16 cellular contexts compared by ENCODE assay signal in genomic region chr19:53485046-53486004, GRCh38. TPM values are rescaled to one million over a fixed set of nuclear protein-coding genes. Genes with fewer than 3 reads are reported as not detected.
DNase-seq lines count a peak whose midpoint lies in the region; ATAC-seq, FAIRE-seq and TF ChIP-seq lines count a peak whose summit lies in the region.
"Had no signal": no experiment of that assay in that cellular context is flagged by ENCODE, and none has a peak within 500 bp of the region (broad histone marks: within the 10 kb centered on the region; RNA-seq: fewer than 3 reads in every experiment).

No MANE protein-coding gene starts in this region.

- H3K4me2 ChIP-seq in A549 (no peak overlapping the region), GM12878 (ENCODE audit: control insufficient read depth, insufficient read depth) (no peak overlapping the region)

- no peak for ATAC-seq in A549
- no peak for ATAC-seq in GM12878
- ATAC-seq in GM21367 (IDR thresholded peaks at IDR 0.05; ENCODE audit: unreplicated experiment) = no peak
- no peak for ATAC-seq in GM18520 (IDR thresholded peaks at IDR 0.05; ENCODE audit: unreplicated experiment)
- ATAC-seq: CD8-positive, alpha-beta T cell had no signal

- intact Hi-C loops in GM12878 (cut with micrococcal nuclease; ENCODE audit: unreplicated experiment) = no loop called here

- BruUV-seq in GM12878 (replicated peaks; lab: Mats Ljungman, UMichigan) = no TSS peak

- H3K27me3 ChIP-seq in GM12878 (replicated peaks in 1 of 2; ENCODE audit: control insufficient read depth in 2 of 2, insufficient read depth in 2 of 2, low read length in 1 of 2) (no peaks in the 10 kb centered on the region), small intestine (ENCODE audit: control insufficient read depth in 2 of 2, insufficient read depth in 2 of 2, low read length in 2 of 2) (no peaks in the 10 kb centered on the region)

- no peaks in the 10 kb centered on the region for H4K20me1 ChIP-seq in GM12878 (ENCODE audit: control insufficient read depth, insufficient read depth)

- RAD21 ChIA-PET in GM12878 (lab: Charles Lee; ENCODE audit: unreplicated experiment) = no interaction called here

- H3K4me3 ChIP-seq in A549 = no peak overlapping the region
- no peak overlapping the region for H3K4me3 ChIP-seq in GM12878
- H3K4me3 ChIP-seq in small intestine (ENCODE audit: low read depth in 1 of 2, low read length in 2 of 2) = no peak overlapping the region

- CTCF ChIA-PET in A549 (lab: Yijun Ruan, JAX) (no interaction called here), GM12878 (lab: Yijun Ruan, JAX) (interaction anchor here (0.6 kb wide), 1 partner anchor 286 kb away, joined by 3 read pairs; no protein-coding TSS in a partner anchor)

- H2AFZ ChIP-seq in GM12878 (ENCODE audit: control insufficient read depth, low read depth, low read length) = no peak overlapping the region

- POLR2A ChIA-PET in A549 (lab: Yijun Ruan, JAX) = no interaction called here
- POLR2A ChIA-PET in GM12878 (lab: Charles Lee) = no interaction called here

- H3K9ac ChIP-seq in GM12878 (ENCODE audit: control insufficient read depth, insufficient read depth, low read length) = no peak overlapping the region

- H3K27ac ChIP-seq in A549 (no peak overlapping the region), GM12878 (ENCODE audit: control insufficient read depth, insufficient read depth) (no peak overlapping the region), small intestine (ENCODE audit: low read depth in 1 of 2, low read length in 1 of 2) (no peak overlapping the region)

- 46% methylated on average over 8 of the region's 8 CpGs for WGBS in A549 (ENCODE audit: missing lambda C conversion rate)
- 85% methylated on average over 8 of the region's 8 CpGs for WGBS in GM12878 (ENCODE audit: insufficient coverage, insufficient replicate concordance, low lambda C conversion rate, missing lambda C conversion rate)
- WGBS in small intestine, 3 donors = 81 to 84% (median 84%) methylated on average over 8 of the region's 8 CpGs

- DNase-seq in A549 (ENCODE audit: low read depth in 1 of 2, low spot score in 1 of 2) (no peak), GM12878 (ENCODE audit: low read depth, low spot score) (no peak), frontal cortex (ENCODE audit: low spot score in 2 of 2) (no peak), small intestine (no peak), AG08395 (ENCODE audit: low spot score) (no peak)
- DNase-seq: CD8-positive, alpha-beta T cell; COR-L47; DND-41; GDM1; HCEC 1CT; HFFc6; Karpas-422 had no signal

- in situ Hi-C loops in GM12878 (cut with MboI) = no loop called here

- TF ChIP-seq RAD21 in A549 (conservative IDR thresholded peaks at IDR 0.05 in 1 of 2, IDR thresholded peaks at IDR 0.05 in 1 of 2) (no peak), GM12878 (IDR thresholded peaks at IDR 0.05; ENCODE audit: insufficient read depth, low read depth, low read length) (no peak)

- TF ChIP-seq EP300 in A549 (IDR thresholded peaks at IDR 0.05) (no peak), GM12878 (IDR thresholded peaks at IDR 0.05; ENCODE audit: borderline replicate concordance in 1 of 2, control insufficient read depth in 1 of 2, low read depth in 2 of 2, low read length in 2 of 2) (no peak)

- FAIRE-seq in A549 (lab: Jason Lieb, UNC) = no peak
- no peak for FAIRE-seq in GM12878 (lab: Jason Lieb, UNC)
- FAIRE-seq in frontal cortex (lab: Jason Lieb, UNC) = peak; percentile 57
- FAIRE-seq in small intestine (lab: Jason Lieb, UNC) = peak; percentile 64
- FAIRE-seq: D721Med, HTR-8/SVneo had no signal

- TF ChIP-seq POLR2A in A549 (IDR thresholded peaks at IDR 0.05; ENCODE audit: low read length) (no peak), GM12878 (IDR thresholded peaks at IDR 0.05; ENCODE audit: low read depth, low read length) (no peak)

- TF ChIP-seq CTCF in A549 (IDR thresholded peaks at IDR 0.05) = no peak
- no peak for TF ChIP-seq CTCF in GM12878 (IDR thresholded peaks at IDR 0.05 in 2 of 3, conservative IDR thresholded peaks at IDR 0.05 in 1 of 3; ENCODE audit: control insufficient read depth in 2 of 3, extremely low read depth in 1 of 3, insufficient read depth in 1 of 3, low read depth in 3 of 3, low read length in 3 of 3)

- SMC1A ChIA-PET in GM12878 (lab: Charles Lee; ENCODE audit: uncharacterized antibody, unreplicated experiment) = no interaction called here

- no peaks in the 10 kb centered on the region for H3K79me2 ChIP-seq in GM12878 (ENCODE audit: control insufficient read depth, insufficient read depth, low read length)

- H3K36me3 ChIP-seq in GM12878 (ENCODE audit: control insufficient read depth in 2 of 2, insufficient read depth in 2 of 2, low read length in 1 of 2) (peaks cover 3 to 7% of the 10 kb centered on the region in 2 experiments), small intestine (ENCODE audit: control insufficient read depth in 2 of 2, insufficient read depth in 2 of 2, low read length in 2 of 2) (peaks cover 11 to 15% of the 10 kb centered on the region in 2 donors)

- H3K4me1 ChIP-seq in A549 (no peaks in the 10 kb centered on the region), GM12878 (ENCODE audit: control insufficient read depth, insufficient read depth, low read length) (no peaks in the 10 kb centered on the region), small intestine (ENCODE audit: control insufficient read depth in 2 of 2, insufficient read depth in 1 of 2, low read depth in 1 of 2, low read length in 1 of 2) (no peaks in the 10 kb centered on the region)

- peaks cover 50% of the 10 kb centered on the region for H3K9me3 ChIP-seq in A549
- peaks cover 12% of the 10 kb centered on the region; the same call in 2 of the 3 replicates for H3K9me3 ChIP-seq in GM12878 (replicated peaks; ENCODE audit: control insufficient read depth, insufficient read depth, low read length)
- H3K9me3 ChIP-seq in small intestine (ENCODE audit: control insufficient read depth, low read depth) = peaks cover 2% of the 10 kb centered on the region

RNA-seq across cellular contexts. Expression of gene ZNF813, which starts 17.8 kb away (rescaled TPM):
- polyA plus RNA-seq in A549 (2011; rRNA removed) = 0.57 and 0.78 TPM in 2 replicates
- 0.08 TPM in 2 replicates for polyA plus RNA-seq in A549 (2012; cell fraction: cytosol; rRNA removed)
- polyA plus RNA-seq in A549 (2012; cell fraction: nucleus; rRNA removed) = 0.04 and 0.09 TPM in 2 replicates
- polyA plus RNA-seq in A549 (2017; fragmentation: RNase III; extraction: RNeasy Plus Mini Kit Qiagen cat#74134 plus additional on column Dnase treatment) = 0.30 to 0.67 TPM (median 0.63 TPM) in 3 replicates
- 0.54 and 0.74 TPM in 2 replicates for polyA minus RNA-seq in A549 (2011; rRNA and poly(A)+ RNA removed)
- 18.0 and 18.6 TPM in 2 replicates for total RNA-seq in GM12878 (2013; cell fraction: nucleolus; rRNA removed)
- 2.1 and 3.0 TPM in 2 replicates for total RNA-seq in GM12878 (2014; rRNA removed)
- 4.8 and 5.1 TPM in 2 replicates for total RNA-seq in GM12878 (2014; rRNA removed; fragmentation: Illumina TruSeq; extraction: Trizol)
- total RNA-seq in GM12878 (2021) = 2.9 and 3.4 TPM in 2 replicates
- polyA plus RNA-seq in GM12878 (2011; ENCODE audit: low read depth) = 1.6 TPM
- polyA plus RNA-seq in GM12878 (2011; rRNA removed) = 4.3 and 7.6 TPM in 2 replicates
- 1.7 and 2.0 TPM in 2 replicates for polyA plus RNA-seq in GM12878 (2011; cell fraction: cytosol; rRNA removed)
- polyA plus RNA-seq in GM12878 (2011; cell fraction: nucleus; rRNA removed) = 1.5 and 1.9 TPM in 2 replicates
- 2.8 TPM in 2 replicates for polyA plus RNA-seq in GM12878 (2012)
- polyA plus RNA-seq in GM12878 (2014; fragmentation: Illumina TruSeq; extraction: Trizol) = 2.7 and 3.4 TPM in 2 replicates
- polyA plus RNA-seq in GM12878 (2014; fragmentation: Nextera tagmentation; extraction: Ambion mirVana) = under 1 TPM; 0.27 to 0.84 TPM
- 1.2 and 1.3 TPM in 2 replicates for polyA plus RNA-seq in GM12878 (2014; rRNA removed)
- 1 to 10 TPM; 2.4 to 2.9 TPM for polyA plus RNA-seq in GM12878 (2016; fragmentation: Nextera tagmentation; extraction: Ambion mirVana)
- 5.0 and 8.6 TPM in 2 replicates for polyA minus RNA-seq in GM12878 (2011; rRNA and poly(A)+ RNA removed)
- polyA minus RNA-seq in GM12878 (2011; cell fraction: cytosol; rRNA and poly(A)+ RNA removed) = 2.5 and 3.3 TPM in 2 replicates
- 1.9 and 2.7 TPM in 2 replicates for polyA minus RNA-seq in GM12878 (2011; cell fraction: nucleus; rRNA and poly(A)+ RNA removed)
- total RNA-seq in frontal cortex = 8.6 TPM
- 1 to 10 TPM in 1 of 3 donors, under 1 TPM in 2; 0.45 to 1.6 (median 0.54) TPM for polyA plus RNA-seq in small intestine

RNA-seq across cellular contexts. Expression of gene ZNF331, which starts 52.6 kb away (rescaled TPM):
- polyA plus RNA-seq in A549 (2011; rRNA removed) (18.1 and 19.2 TPM in 2 replicates), A549 (2017; fragmentation: RNase III; extraction: RNeasy Plus Mini Kit Qiagen cat#74134 plus additional on column Dnase treatment) (14.5 to 16.3 TPM (median 16.0 TPM) in 3 replicates), GM12878 (2011; rRNA removed) (11.5 and 12.1 TPM in 2 replicates), GM12878 (2014; fragmentation: Illumina TruSeq; extraction: Trizol) (5.0 and 5.5 TPM in 2 replicates), GM12878 (2014; fragmentation: Nextera tagmentation; extraction: Ambion mirVana) (1 to 10 TPM; 2.6 to 2.8 TPM), GM12878 (2014; rRNA removed) (4.1 and 5.1 TPM in 2 replicates), GM12878 (2016; fragmentation: Nextera tagmentation; extraction: Ambion mirVana) (1 to 10 TPM; 6.1 to 6.6 TPM), small intestine (1 to 10 TPM; 2.2 to 5.9 (median 3.5) TPM)
- 17.2 and 20.1 TPM in 2 replicates for polyA plus RNA-seq in A549 (2012; cell fraction: cytosol; rRNA removed)
- 75.8 and 108 TPM in 2 replicates for polyA plus RNA-seq in A549 (2012; cell fraction: nucleus; rRNA removed)
- 17.1 and 20.7 TPM in 2 replicates for polyA minus RNA-seq in A549 (2011; rRNA and poly(A)+ RNA removed)
- 32.4 and 34.7 TPM in 2 replicates for total RNA-seq in GM12878 (2013; cell fraction: nucleolus; rRNA removed)
- total RNA-seq in GM12878 (2014; rRNA removed) (4.3 and 5.4 TPM in 2 replicates), GM12878 (2014; rRNA removed; fragmentation: Illumina TruSeq; extraction: Trizol) (5.1 and 5.6 TPM in 2 replicates), GM12878 (2021) (5.4 and 6.1 TPM in 2 replicates), frontal cortex (14.7 TPM)
- polyA plus RNA-seq in GM12878 (2011; ENCODE audit: low read depth) = 6.7 TPM
- 8.6 and 9.4 TPM in 2 replicates for polyA plus RNA-seq in GM12878 (2011; cell fraction: cytosol; rRNA removed)
- polyA plus RNA-seq in GM12878 (2011; cell fraction: nucleus; rRNA removed) = 17.1 and 20.4 TPM in 2 replicates
- 9.4 and 10.7 TPM in 2 replicates for polyA plus RNA-seq in GM12878 (2012)
- polyA minus RNA-seq in GM12878 (2011; rRNA and poly(A)+ RNA removed) = 10.0 TPM in 2 replicates
- polyA minus RNA-seq in GM12878 (2011; cell fraction: cytosol; rRNA and poly(A)+ RNA removed) = 5.2 and 7.2 TPM in 2 replicates
- 8.7 and 18.4 TPM in 2 replicates for polyA minus RNA-seq in GM12878 (2011; cell fraction: nucleus; rRNA and poly(A)+ RNA removed)

RNA-seq across cellular contexts. Expression of gene ZNF761, which starts 53.5 kb away (rescaled TPM):
- 18.7 and 21.4 TPM in 2 replicates for polyA plus RNA-seq in A549 (2011; rRNA removed)
- polyA plus RNA-seq in A549 (2012; cell fraction: cytosol; rRNA removed) = 6.4 and 6.7 TPM in 2 replicates
- polyA plus RNA-seq in A549 (2012; cell fraction: nucleus; rRNA removed) = 6.5 and 8.8 TPM in 2 replicates
- polyA plus RNA-seq in A549 (2017; fragmentation: RNase III; extraction: RNeasy Plus Mini Kit Qiagen cat#74134 plus additional on column Dnase treatment) = 6.6 to 7.9 TPM (median 7.4 TPM) in 3 replicates
- polyA minus RNA-seq in A549 (2011; rRNA and poly(A)+ RNA removed) = 5.2 and 6.2 TPM in 2 replicates
- 85.5 and 85.8 TPM in 2 replicates for total RNA-seq in GM12878 (2013; cell fraction: nucleolus; rRNA removed)
- 8.5 and 10.2 TPM in 2 replicates for total RNA-seq in GM12878 (2014; rRNA removed)
- 15.1 and 15.2 TPM in 2 replicates for total RNA-seq in GM12878 (2014; rRNA removed; fragmentation: Illumina TruSeq; extraction: Trizol)
- total RNA-seq in GM12878 (2021) = 7.9 and 8.8 TPM in 2 replicates
- polyA plus RNA-seq in GM12878 (2011; ENCODE audit: low read depth) = 7.5 TPM
- 22.7 and 33.7 TPM in 2 replicates for polyA plus RNA-seq in GM12878 (2011; rRNA removed)
- 13.3 and 19.8 TPM in 2 replicates for polyA plus RNA-seq in GM12878 (2011; cell fraction: cytosol; rRNA removed)
- polyA plus RNA-seq in GM12878 (2011; cell fraction: nucleus; rRNA removed) = 22.1 and 28.1 TPM in 2 replicates
- 7.7 and 10.3 TPM in 2 replicates for polyA plus RNA-seq in GM12878 (2012)
- 13.0 and 14.9 TPM in 2 replicates for polyA plus RNA-seq in GM12878 (2014; fragmentation: Illumina TruSeq; extraction: Trizol)
- polyA plus RNA-seq in GM12878 (2014; fragmentation: Nextera tagmentation; extraction: Ambion mirVana) = 10 to 100 TPM in 1 of 2 experiments, 1 to 10 TPM in 1; 8.7 to 17.9 TPM
- polyA plus RNA-seq in GM12878 (2014; rRNA removed) = 7.3 and 8.2 TPM in 2 replicates
- 10 to 100 TPM in 1 of 2 experiments, 1 to 10 TPM in 1; 9.9 to 11.3 TPM for polyA plus RNA-seq in GM12878 (2016; fragmentation: Nextera tagmentation; extraction: Ambion mirVana)
- polyA minus RNA-seq in GM12878 (2011; rRNA and poly(A)+ RNA removed) = 11.9 and 23.2 TPM in 2 replicates
- polyA minus RNA-seq in GM12878 (2011; cell fraction: cytosol; rRNA and poly(A)+ RNA removed) = 6.1 and 6.2 TPM in 2 replicates
- 10.4 and 13.5 TPM in 2 replicates for polyA minus RNA-seq in GM12878 (2011; cell fraction: nucleus; rRNA and poly(A)+ RNA removed)
- 18.8 TPM for total RNA-seq in frontal cortex
- polyA plus RNA-seq in small intestine = 1 to 10 TPM; 5.1 to 6.5 (median 5.8) TPM
